In the genomic region with DNA sequence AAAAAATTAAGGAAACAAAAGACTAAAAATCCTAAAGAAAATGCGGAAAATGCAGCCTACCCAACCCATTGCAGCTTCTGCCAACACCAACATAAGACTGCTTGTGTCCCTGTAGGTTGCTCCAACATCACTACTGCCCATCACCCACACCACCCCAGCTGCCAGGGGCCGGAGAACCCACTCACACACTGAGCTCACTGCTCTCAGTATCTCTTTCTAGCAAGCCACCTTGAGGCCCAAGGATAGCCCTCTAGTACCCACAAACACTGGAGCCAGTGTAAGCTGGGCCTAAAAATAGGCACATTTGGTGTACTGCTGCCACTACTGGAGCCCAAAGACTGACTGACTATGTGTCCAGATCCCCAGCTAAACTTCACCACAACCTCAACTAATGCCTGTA, we compare ENCODE assay signal across 23 cellular contexts.
"Had no signal": no experiment of that assay in that cellular context is flagged by ENCODE, and none has a peak within 500 bp of the region (broad histone marks: within the 10 kb centered on the region; RNA-seq: fewer than 3 reads in every experiment).

No MANE protein-coding gene starts in this region.

- H3K27ac ChIP-seq: coronary artery, heart right ventricle, lower lobe of right lung, parathyroid adenoma, psoas muscle, spleen, testis, tibial nerve had no signal

- H3K27me3 Mint-ChIP-seq: memory B cell; natural killer cell treated with Interleukin-12 subunit alpha and Interleukin-12 subunit beta and Interleukin-15 and Interleukin-18, amount 100 ng/mL, for 72 hours; stimulated activated memory B cell treated with anti-CD40 and anti-IgM and Interleukin-4, amounts not matched to agents 10 μg/mL and 1 μg/mL and 100 μg/mL, for 72 hours; stimulated activated naive CD8-positive, alpha-beta T cell treated with anti-CD3 and anti-CD28 coated beads, Interleukin-15, Interleukin-2, amounts not matched to agents 100 ng/mL and 50 ng/mL, for 24 hours had no signal

- H3K36me3 Mint-ChIP-seq: natural killer cell treated with Interleukin-12 subunit alpha and Interleukin-12 subunit beta and Interleukin-15 and Interleukin-18, amount 100 ng/mL, for 72 hours had no signal

- H3K27ac Mint-ChIP-seq: endodermal cell; memory B cell; mesothelial cell of epicardium; natural killer cell treated with Interleukin-12 subunit alpha and Interleukin-12 subunit beta and Interleukin-15 and Interleukin-18, amount 100 ng/mL, for 72 hours; stimulated activated memory B cell treated with anti-CD40 and anti-IgM and Interleukin-4, amounts not matched to agents 10 μg/mL and 1 μg/mL and 100 μg/mL, for 72 hours; stimulated activated naive CD8-positive, alpha-beta T cell treated with anti-CD3 and anti-CD28 coated beads, Interleukin-15, Interleukin-2, amounts not matched to agents 100 ng/mL and 50 ng/mL, for 24 hours had no signal

- H3K36me3 ChIP-seq: lower lobe of right lung had no signal

- H3K4me1 ChIP-seq: lower lobe of right lung, parathyroid adenoma, psoas muscle, spleen, testis, tibial nerve had no signal

- H3K4me1 Mint-ChIP-seq: endodermal cell had no signal

- DNase-seq: effector CD4-positive, alpha-beta T cell; endodermal cell; erythroblast; foreskin melanocyte; heart right ventricle; hypothalamus; islet precursor cell; lower lobe of right lung; psoas muscle; retina; spleen; stimulated activated CD4-positive, alpha-beta T cell treated with anti-CD3 and anti-CD28 coated beads, Interleukin-15, amount 100 ng/mL, for 24 hours; stimulated activated CD4-positive, alpha-beta T cell treated with anti-CD3 and anti-CD28 coated beads, Interleukin-1b, Interleukin-23, amount 100 ng/mL, for 48 hours; stimulated activated CD4-positive, alpha-beta T cell treated with anti-CD3 and anti-CD28 coated beads, Interleukin-4, amount 100 ng/mL, for 24 hours; testis had no signal

- H3K9me3 ChIP-seq: lower lobe of right lung, psoas muscle, spleen, testis, tibial nerve had no signal

- H2AFZ ChIP-seq: parathyroid adenoma had no signal

- H3K27me3 ChIP-seq: heart right ventricle, spleen, testis, tibial nerve had no signal

- H3K4me3 Mint-ChIP-seq: endodermal cell; memory B cell; mesothelial cell of epicardium; natural killer cell treated with Interleukin-12 subunit alpha and Interleukin-12 subunit beta and Interleukin-15 and Interleukin-18, amount 100 ng/mL, for 72 hours; stimulated activated memory B cell treated with anti-CD40 and anti-IgM and Interleukin-4, amounts not matched to agents 10 μg/mL and 1 μg/mL and 100 μg/mL, for 72 hours; stimulated activated naive CD8-positive, alpha-beta T cell treated with anti-CD3 and anti-CD28 coated beads, Interleukin-15, Interleukin-2, amounts not matched to agents 100 ng/mL and 50 ng/mL, for 24 hours had no signal

- H3K9me3 Mint-ChIP-seq: endodermal cell; natural killer cell treated with Interleukin-12 subunit alpha and Interleukin-12 subunit beta and Interleukin-15 and Interleukin-18, amount 100 ng/mL, for 72 hours; stimulated activated memory B cell treated with anti-CD40 and anti-IgM and Interleukin-4, amounts not matched to agents 10 μg/mL and 1 μg/mL and 100 μg/mL, for 72 hours; stimulated activated naive CD8-positive, alpha-beta T cell treated with anti-CD3 and anti-CD28 coated beads, Interleukin-15, Interleukin-2, amounts not matched to agents 100 ng/mL and 50 ng/mL, for 24 hours had no signal

- H3K79me2 ChIP-seq: parathyroid adenoma had no signal

- H3K4me3 ChIP-seq: coronary artery, heart right ventricle, lower lobe of right lung, psoas muscle, spleen, testis, tibial nerve had no signal

- H3K9ac ChIP-seq: parathyroid adenoma had no signal
